ENCODE assay signal across 29 cellular contexts in the genomic region with DNA sequence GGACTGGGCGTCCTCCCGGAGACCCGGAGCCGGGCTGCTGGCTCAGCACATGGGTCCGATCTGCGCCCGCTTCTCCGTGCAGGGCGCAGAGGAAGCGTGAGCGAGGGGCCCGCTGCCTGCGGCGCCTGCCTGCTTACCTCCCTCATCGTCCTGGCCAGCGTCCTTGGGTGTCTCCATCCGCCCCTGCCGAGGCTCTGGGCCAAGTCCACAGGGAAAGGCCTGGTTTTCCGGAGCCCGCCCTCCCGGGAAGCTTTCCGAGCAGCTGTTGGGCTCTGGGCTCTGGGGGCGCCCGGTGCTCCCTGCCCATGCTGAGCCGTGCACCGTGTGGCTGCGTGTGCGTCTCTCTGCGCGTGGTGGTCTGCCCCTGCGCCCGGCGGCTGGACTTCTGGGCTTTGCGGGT. TPM values are rescaled to one million over a fixed set of nuclear protein-coding genes. Genes with fewer than 3 reads are reported as not detected.
DNase-seq lines count a peak whose midpoint lies in the region; ATAC-seq, FAIRE-seq and TF ChIP-seq lines count a peak whose summit lies in the region.
"Had no signal": no experiment of that assay in that cellular context is flagged by ENCODE, and none has a peak within 500 bp of the region (broad histone marks: within the 10 kb centered on the region; RNA-seq: fewer than 3 reads in every experiment).

No MANE protein-coding gene starts in this region.

- TF ChIP-seq EP300 in H1 (IDR thresholded peaks at IDR 0.05; ENCODE audit: borderline replicate concordance in 1 of 2, low read depth in 2 of 2, low read length in 2 of 2) = no peak

- H2BK12ac ChIP-seq in H1 (ENCODE audit: low read depth, low read length) = 0 out of 2 replicates have a peak overlapping the region, but pooled peaks have one; percentile 39

- peak overlapping the region in 1 of 2 experiments; percentile 64; a peak in 1 of 4 replicates for H3K4me2 ChIP-seq in H1 (ENCODE audit: insufficient read depth in 1 of 2, low read depth in 2 of 2, low read length in 2 of 2)
- no peak overlapping the region for H3K4me2 ChIP-seq in mesendoderm (ENCODE audit: low read length)

- H3K9me3 Mint-ChIP-seq in MCF 10A (ENCODE audit: unreplicated experiment) (no peaks in the 10 kb centered on the region), type B pancreatic cell (no peaks in the 10 kb centered on the region)
- no peaks in the 10 kb centered on the region for H3K9me3 Mint-ChIP-seq in effector memory CD8-positive, alpha-beta T cell
- H3K9me3 Mint-ChIP-seq: activated CD4-positive, alpha-beta memory T cell treated with anti-CD3 and anti-CD28 coated beads for 36 hours; activated naive CD4-positive, alpha-beta T cell treated with anti-CD3 and anti-CD28 coated beads for 36 hours; activated T-helper 1 cell treated with anti-CD3 and anti-CD28 coated beads, Interleukin-12 subunit alpha, Interleukin-12 subunit beta, Interleukin-2, Interleukin-4 antibody, amounts not matched to agents 30 ng/mL and 10 ng/mL and 1 ng/mL, durations not matched to agents 14 hours and 24 hours and 36 hours; brain; CD4-positive, alpha-beta T cell; IgD-negative memory B cell; naive B cell; T-cell had no signal

- no peaks in the 10 kb centered on the region for H3K4me1 ChIP-seq in breast epithelium
- H3K4me1 ChIP-seq in H1 (replicated peaks in 1 of 4; ENCODE audit: control insufficient read depth in 3 of 4, insufficient read depth in 4 of 4, low read length in 3 of 4) = peaks cover 11 to 38% (median 31%) of the 10 kb centered on the region in 4 experiments
- H3K4me1 ChIP-seq in mesendoderm (ENCODE audit: control insufficient read depth, low read depth, low read length) = peaks cover 5% of the 10 kb centered on the region
- H3K4me1 ChIP-seq: adrenal gland had no signal

- H2AFZ ChIP-seq in H1 (ENCODE audit: low read length) = no peak overlapping the region

- peak overlapping the region; percentile 69 for H3K4ac ChIP-seq in H1 (replicated peaks; ENCODE audit: insufficient read length, low read depth, low read length)
- no peak overlapping the region for H3K4ac ChIP-seq in mesendoderm (ENCODE audit: low read depth, low read length)

- H2BK20ac ChIP-seq in H1 (ENCODE audit: low read length) = no peak overlapping the region

- H2AK5ac ChIP-seq in H1 (ENCODE audit: low read depth, low read length) = 0 out of 2 replicates have a peak overlapping the region, but pooled peaks have one; percentile 96
- H2AK5ac ChIP-seq in mesendoderm (ENCODE audit: low read length) = no peak overlapping the region

- BruUV-seq in MCF 10A (replicated peaks; lab: Mats Ljungman, UMichigan) = no TSS peak

- in situ Hi-C loops in brain microvascular endothelial cell (cut with HindIII; ENCODE audit: low pct_ligation_motif_present, low sequenced_read_pairs) = no loop called here

- no peak for FAIRE-seq in H1 (lab: Jason Lieb, UNC)
- FAIRE-seq: H54, RCC 7860, urothelium cell line had no signal

- TF ChIP-seq RAD21 in H1 (IDR thresholded peaks at IDR 0.05 in 1 of 2, conservative IDR thresholded peaks at IDR 0.05 in 1 of 2; ENCODE audit: low read depth in 2 of 2, low read length in 2 of 2) = no peak

- TF ChIP-seq POLR2A in breast epithelium (IDR thresholded peaks at IDR 0.05) (no peak), H1 (IDR thresholded peaks at IDR 0.05; ENCODE audit: control extremely low read depth in 1 of 2, low read depth in 2 of 2, low read length in 2 of 2) (no peak)

- no peak overlapping the region for H3K4me3 Mint-ChIP-seq in MCF 10A (ENCODE audit: unreplicated experiment)
- peak overlapping the region; percentile 61 for H3K4me3 Mint-ChIP-seq in type B pancreatic cell
- no peak overlapping the region for H3K4me3 Mint-ChIP-seq in effector memory CD8-positive, alpha-beta T cell
- H3K4me3 Mint-ChIP-seq: activated CD4-positive, alpha-beta memory T cell treated with anti-CD3 and anti-CD28 coated beads for 36 hours; activated naive CD4-positive, alpha-beta T cell treated with anti-CD3 and anti-CD28 coated beads for 36 hours; activated T-helper 1 cell treated with anti-CD3 and anti-CD28 coated beads, Interleukin-12 subunit alpha, Interleukin-12 subunit beta, Interleukin-2, Interleukin-4 antibody, amounts not matched to agents 30 ng/mL and 10 ng/mL and 1 ng/mL, durations not matched to agents 14 hours and 24 hours and 36 hours; brain; CD4-positive, alpha-beta T cell; IgD-negative memory B cell; naive B cell; T-cell had no signal

- intact Hi-C loops in breast epithelium (cut with DNase I; ENCODE audit: low total_unique reads) (no loop called here), MCF 10A (cut with micrococcal nuclease) (no loop called here), posterior vena cava (cut with DNase I) (no loop called here)

- no peaks in the 10 kb centered on the region for H3K4me1 Mint-ChIP-seq in MCF 10A (ENCODE audit: insufficient read depth, unreplicated experiment)
- peaks cover 14% of the 10 kb centered on the region for H3K4me1 Mint-ChIP-seq in type B pancreatic cell (ENCODE audit: unreplicated experiment)
- no peaks in the 10 kb centered on the region for H3K4me1 Mint-ChIP-seq in effector memory CD8-positive, alpha-beta T cell (ENCODE audit: low read depth in 2 of 2)
- H3K4me1 Mint-ChIP-seq: IgD-negative memory B cell, T-cell had no signal

- H4K5ac ChIP-seq in H1 (ENCODE audit: insufficient read length, low read depth, low read length) = no peak overlapping the region
- H4K5ac ChIP-seq in mesendoderm (ENCODE audit: low read length) = no peak overlapping the region

- H4K91ac ChIP-seq in H1 (replicated peaks; ENCODE audit: insufficient read length, low read length) = peak overlapping the region; percentile 1

- H3K9ac ChIP-seq in H1 (replicated peaks in 1 of 4; ENCODE audit: extremely low read depth in 1 of 4, low read depth in 3 of 4, low read length in 3 of 4) = 0 out of 7 replicates have a peak overlapping the region, but pooled peaks of 1 of the 4 experiments have one; percentile 10
- H3K9ac ChIP-seq in mesendoderm (ENCODE audit: low read length) = no peak overlapping the region

- 93% methylated on average over 20 of the region's 34 CpGs; no CpG with 5 or more reads in 1 of the 2 experiments for WGBS in H1 (ENCODE audit: extremely low coverage in 1 of 2, insufficient coverage in 1 of 2, insufficient read length in 1 of 2, insufficient replicate concordance in 2 of 2, low coverage in 1 of 2, low lambda C conversion rate in 2 of 2, missing lambda C conversion rate in 1 of 2), 2 experiments
- WGBS in mesendoderm (ENCODE audit: extremely low coverage, insufficient coverage, low lambda C conversion rate) = no CpG with 5 or more reads among the region's 34 CpGs

- no peaks in the 10 kb centered on the region for H3K23me2 ChIP-seq in H1 (ENCODE audit: low read depth, low read length)

- H3K23ac ChIP-seq in H1 (ENCODE audit: insufficient read length) (no peak overlapping the region), mesendoderm (ENCODE audit: low read length) (no peak overlapping the region)

- no peak overlapping the region for H3K27ac ChIP-seq in breast epithelium
- H3K27ac ChIP-seq in H1 (ENCODE audit: low read depth, low read length) = no peak overlapping the region
- H3K27ac ChIP-seq in mesendoderm (ENCODE audit: low read depth, low read length) = no peak overlapping the region
- no peak overlapping the region for H3K27ac ChIP-seq in brain microvascular endothelial cell
- H3K27ac ChIP-seq: 22Rv1, adrenal gland had no signal

- H3K27me3 Mint-ChIP-seq in MCF 10A (ENCODE audit: insufficient read depth, unreplicated experiment) (no peaks in the 10 kb centered on the region), type B pancreatic cell (no peaks in the 10 kb centered on the region)
- no peaks in the 10 kb centered on the region for H3K27me3 Mint-ChIP-seq in effector memory CD8-positive, alpha-beta T cell
- H3K27me3 Mint-ChIP-seq: activated CD4-positive, alpha-beta memory T cell treated with anti-CD3 and anti-CD28 coated beads for 36 hours; brain; CD4-positive, alpha-beta T cell; naive B cell; T-cell had no signal

- no peak for ATAC-seq in effector memory CD8-positive, alpha-beta T cell (replicated peaks)
- ATAC-seq: T-cell had no signal

- CTCF ChIA-PET in MCF 10A (lab: Yijun Ruan, JAX) (interaction anchor here (0.6 kb wide), 1 partner anchor 477 kb away, joined by 3 read pairs; no protein-coding TSS in a partner anchor), H1 (lab: Charles Lee; ENCODE audit: partially characterized antibody) (interaction anchor here (0.8 to 1.2 kb wide), 3 partner anchors 13 to 29 kb away, joined by 3 to 5 read pairs (median 3); no protein-coding TSS in a partner anchor)

- H3K27ac Mint-ChIP-seq in MCF 10A (ENCODE audit: low read depth, unreplicated experiment) (no peak overlapping the region), type B pancreatic cell (no peak overlapping the region)
- no peak overlapping the region for H3K27ac Mint-ChIP-seq in effector memory CD8-positive, alpha-beta T cell
- H3K27ac Mint-ChIP-seq: activated CD4-positive, alpha-beta memory T cell treated with anti-CD3 and anti-CD28 coated beads for 36 hours; activated naive CD4-positive, alpha-beta T cell treated with anti-CD3 and anti-CD28 coated beads for 36 hours; activated T-helper 1 cell treated with anti-CD3 and anti-CD28 coated beads, Interleukin-12 subunit alpha, Interleukin-12 subunit beta, Interleukin-2, Interleukin-4 antibody, amounts not matched to agents 30 ng/mL and 10 ng/mL and 1 ng/mL, durations not matched to agents 14 hours and 24 hours and 36 hours; CD4-positive, alpha-beta T cell; IgD-negative memory B cell; naive B cell; T-cell had no signal

- H3K56ac ChIP-seq in H1 (replicated peaks; ENCODE audit: insufficient read length, low read depth, low read length) (no peak overlapping the region), mesendoderm (ENCODE audit: low read length) (peak overlapping the region; percentile 49)

- H3K9me3 ChIP-seq in breast epithelium (no peaks in the 10 kb centered on the region), H1 (ENCODE audit: insufficient read depth in 2 of 2, low read depth in 1 of 2, low read length in 1 of 2) (no peaks in the 10 kb centered on the region)
- H3K9me3 ChIP-seq: adrenal gland had no signal

- H3K18ac ChIP-seq in H1 (ENCODE audit: extremely low read depth, low read length) (peak overlapping the region; percentile 51), mesendoderm (ENCODE audit: low read length) (no peak overlapping the region)

- TF ChIP-seq CTCF in breast epithelium (IDR thresholded peaks at IDR 0.05) (no peak), MCF 10A (IDR thresholded peaks at IDR 0.05; ENCODE audit: unreplicated experiment) (no peak), H1 (IDR thresholded peaks at IDR 0.05; ENCODE audit: control extremely low read depth in 1 of 3, insufficient read depth in 1 of 3, low read depth in 1 of 3, low read length in 3 of 3) (no peak), type B pancreatic cell (conservative IDR thresholded peaks at IDR 0.05) (no peak), brain microvascular endothelial cell (IDR thresholded peaks at IDR 0.05; ENCODE audit: low read depth, low read length, missing control alignments) (no peak)

- H3K36me3 Mint-ChIP-seq in MCF 10A (ENCODE audit: insufficient read depth, unreplicated experiment) = no peaks in the 10 kb centered on the region
- H3K36me3 Mint-ChIP-seq in type B pancreatic cell = no peaks in the 10 kb centered on the region
- H3K36me3 Mint-ChIP-seq in effector memory CD8-positive, alpha-beta T cell (ENCODE audit: insufficient read depth) = no peaks in the 10 kb centered on the region
- H3K36me3 Mint-ChIP-seq: activated CD4-positive, alpha-beta memory T cell treated with anti-CD3 and anti-CD28 coated beads for 36 hours; brain; IgD-negative memory B cell; naive B cell; T-cell had no signal

- no peak overlapping the region for H3K14ac ChIP-seq in H1 (ENCODE audit: insufficient read length)

- H3K79me1 ChIP-seq in H1 (ENCODE audit: low read depth, low read length) = peaks cover 8% of the 10 kb centered on the region; the same call in 1 of the 2 replicates
- H3K79me1 ChIP-seq in mesendoderm (ENCODE audit: low read length) = no peaks in the 10 kb centered on the region

- POLR2A ChIA-PET in MCF 10A (lab: Yijun Ruan, JAX) = no interaction called here
- POLR2A ChIA-PET in H1 (lab: Charles Lee; ENCODE audit: partially characterized antibody) = interaction anchor here (0.7 to 1.1 kb wide), 3 partner anchors 12 to 151 kb away, joined by 3 read pairs; no protein-coding TSS in a partner anchor

- peak overlapping the region; percentile 92 for H2BK5ac ChIP-seq in H1 (ENCODE audit: low read depth, low read length)
- H2BK5ac ChIP-seq in mesendoderm (ENCODE audit: low read length) = no peak overlapping the region

- H3K27me3 ChIP-seq in breast epithelium (peaks cover 0 to 29% of the 10 kb centered on the region in 2 donors), H1 (replicated peaks in 1 of 4; ENCODE audit: control insufficient read depth in 3 of 4, extremely low read depth in 1 of 4, insufficient read depth in 3 of 4, low read length in 3 of 4) (no peaks in the 10 kb centered on the region), mesendoderm (ENCODE audit: insufficient read depth, low read length, poor library complexity) (no peaks in the 10 kb centered on the region), brain microvascular endothelial cell (replicated peaks) (no peaks in the 10 kb centered on the region)
- H3K27me3 ChIP-seq: adrenal gland had no signal

- H4K20me1 ChIP-seq in H1 (replicated peaks in 1 of 2; ENCODE audit: control insufficient read depth in 1 of 2, insufficient read depth in 2 of 2, low read length in 2 of 2) = peaks cover 2 to 20% of the 10 kb centered on the region in 2 experiments

- peak overlapping the region; percentile 68 for H4K8ac ChIP-seq in H1 (ENCODE audit: extremely low read depth, insufficient read depth, low read length)
- no peak overlapping the region for H4K8ac ChIP-seq in mesendoderm (ENCODE audit: low read depth, low read length)

- no peak for DNase-seq in breast epithelium (ENCODE audit: low spot score in 2 of 2)
- no peak for DNase-seq in MCF 10A (ENCODE audit: unreplicated experiment)
- DNase-seq in H1 (ENCODE audit: low read depth in 1 of 2, low spot score in 2 of 2) = no peak
- DNase-seq in mesendoderm = no peak
- DNase-seq in type B pancreatic cell (ENCODE audit: extremely low spot score, unreplicated experiment) = no peak
- no peak for DNase-seq in posterior vena cava (ENCODE audit: low spot score)
- no peak for DNase-seq in brain microvascular endothelial cell
- no peak for DNase-seq in effector memory CD8-positive, alpha-beta T cell
- DNase-seq: activated CD4-positive, alpha-beta memory T cell treated with anti-CD3 and anti-CD28 coated beads for 36 hours; activated CD8-positive, alpha-beta memory T cell treated with anti-CD3 and anti-CD28 coated beads, Interleukin-2, amount 50 U/mL, for 4 hours; activated naive CD4-positive, alpha-beta T cell treated with anti-CD3 and anti-CD28 coated beads for 36 hours; CD4-positive, alpha-beta T cell; DMS 273 treated with DMSO at 0.1 percent for 48 hours; naive B cell; NCI-H1105 treated with DMSO at 0.1 percent for 48 hours; NCI-H2029; NCI-H69; retina; substantia nigra; T-cell had no signal

- H3K79me2 ChIP-seq in H1 (ENCODE audit: control insufficient read depth in 1 of 2, insufficient read depth in 2 of 2, low read length in 2 of 2) (no peaks in the 10 kb centered on the region), mesendoderm (ENCODE audit: control insufficient read depth, insufficient read depth, low read length) (no peaks in the 10 kb centered on the region)

- H2BK120ac ChIP-seq in H1 (replicated peaks; ENCODE audit: low read depth, low read length) = peak overlapping the region; percentile 53
- H2BK120ac ChIP-seq in mesendoderm (ENCODE audit: low read depth, low read length) = no peak overlapping the region

- H3K36me3 ChIP-seq in breast epithelium (no peaks in the 10 kb centered on the region), H1 (ENCODE audit: control insufficient read depth in 2 of 4, insufficient read depth in 4 of 4, low read length in 3 of 4) (peaks cover 2 to 37% (median 6%) of the 10 kb centered on the region in 4 experiments; a peak in 5 of 8 replicates), mesendoderm (ENCODE audit: control insufficient read depth, insufficient read depth, low read length) (no peaks in the 10 kb centered on the region), brain microvascular endothelial cell (replicated peaks) (no peaks in the 10 kb centered on the region)
- H3K36me3 ChIP-seq: adrenal gland had no signal

- no peak overlapping the region; the same call in 1 of the 2 replicates for H2BK15ac ChIP-seq in H1 (ENCODE audit: low read length)
- no peak overlapping the region for H2BK15ac ChIP-seq in mesendoderm (replicated peaks; ENCODE audit: low read depth)

- H3K4me3 ChIP-seq in breast epithelium = peak overlapping the region in 2 of 3 donors; percentile 25 to 39
- H3K4me3 ChIP-seq in H1 (ENCODE audit: extremely low read depth in 1 of 4, insufficient read depth in 2 of 4, low read depth in 3 of 4, low read length in 4 of 4) = no peak overlapping the region
- H3K4me3 ChIP-seq in mesendoderm (ENCODE audit: low read length) = no peak overlapping the region
- H3K4me3 ChIP-seq in brain microvascular endothelial cell (ENCODE audit: low read depth, low read length) = no peak overlapping the region
- H3K4me3 ChIP-seq: adrenal gland had no signal

RNA-seq across cellular contexts. Expression of gene KIF26A, which starts 33.6 kb away (rescaled TPM):
- total RNA-seq in breast epithelium (1 to 10 TPM; 1.4 to 4.6 (median 2.2) TPM), MCF 10A (2022) (0.26 and 0.39 TPM in 2 replicates), type B pancreatic cell (ENCODE audit: low replicate concordance) (12.9 and 23.4 TPM in 2 replicates), posterior vena cava (1 to 10 TPM; 5.0 to 6.9 TPM)
- total RNA-seq in H1 (2021; fragmentation: NEBNext Ultra II Directional; extraction: Animal tissue kit (Norgen Biotek cat#: 25700)) = 41.6 and 42.3 TPM in 2 replicates
- polyA plus RNA-seq in H1 (2011; rRNA removed) = 11.5 and 25.9 TPM in 2 replicates
- 18.3 TPM for polyA plus RNA-seq in H1 (2011; cell fraction: cytosol; rRNA removed)
- 49.7 TPM for polyA plus RNA-seq in H1 (2011; cell fraction: nucleus; rRNA removed)
- polyA plus RNA-seq in H1 (2012, experiment 1 of 2) = 14.7 to 22.6 TPM (median 20.0 TPM) in 4 replicates
- polyA plus RNA-seq in H1 (2012, experiment 2 of 2) = 16.2 TPM
- polyA plus RNA-seq in H1 (2013, experiment 1 of 2) = 13.6 TPM
- polyA plus RNA-seq in H1 (2013, experiment 2 of 2) = 12.8 TPM
- polyA minus RNA-seq in H1 (2011; rRNA and poly(A)+ RNA removed) = 2.8 and 6.1 TPM in 2 replicates
- polyA minus RNA-seq in H1 (2011; cell fraction: cytosol; rRNA and poly(A)+ RNA removed) = 24.9 TPM
- polyA minus RNA-seq in H1 (2011; cell fraction: nucleus; rRNA and poly(A)+ RNA removed) = 24.4 TPM
- polyA plus RNA-seq in mesendoderm (2013, experiment 1 of 2) = 6.3 TPM
- 6.3 TPM for polyA plus RNA-seq in mesendoderm (2013, experiment 2 of 2)
- total RNA-seq: M059J had no signal
- polyA plus RNA-seq: IgD-negative memory B cell had no signal

Comparison
In these comparisons a context has a peak if more than half of its experiments do, and no peak if none do; other contexts are left out.
1. H3K4me3 ChIP-seq: peak in breast epithelium (2 of 3); none in H1 (0 of 4), mesendoderm (single experiment) and brain microvascular endothelial cell (single experiment).